11 cellular contexts compared by ENCODE assay signal in the genomic region with DNA sequence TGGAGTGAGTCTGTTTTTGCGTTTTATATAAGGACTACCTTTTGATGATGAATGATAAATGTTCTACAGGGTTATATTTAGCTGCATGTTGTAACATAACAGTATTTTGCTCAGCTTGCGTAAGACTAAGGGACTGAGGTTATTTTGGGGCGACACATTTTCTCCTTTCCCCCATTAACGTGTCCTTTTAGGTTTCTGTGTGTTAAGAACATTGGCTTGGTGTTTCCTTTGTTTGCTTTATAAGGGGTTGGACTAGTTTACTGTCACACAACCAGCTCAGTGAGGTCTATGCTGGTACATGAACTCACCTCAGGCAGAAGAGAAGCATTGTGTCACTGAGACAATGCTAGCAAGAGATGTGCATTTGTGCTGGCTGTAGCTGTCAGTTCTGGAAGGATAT.
DNase-seq lines count a peak whose midpoint lies in the region; ATAC-seq, FAIRE-seq and TF ChIP-seq lines count a peak whose summit lies in the region.
"Had no signal": no experiment of that assay in that cellular context is flagged by ENCODE, and none has a peak within 500 bp of the region (broad histone marks: within the 10 kb centered on the region; RNA-seq: fewer than 3 reads in every experiment).

No MANE protein-coding gene starts in this region.

- ATAC-seq in activated CD8-positive, alpha-beta T cell treated with anti-CD3 and anti-CD28 coated beads for 36 hours: peak; percentile 75
- ATAC-seq in naive thymus-derived CD4-positive, alpha-beta T cell: peak; percentile 73
- no peak for ATAC-seq in HG03108 (IDR thresholded peaks at IDR 0.05; ENCODE audit: unreplicated experiment)
- ATAC-seq in left lung: no peak
- ATAC-seq: Panc1 had no signal

- H3K4me3 ChIP-seq in naive thymus-derived CD4-positive, alpha-beta T cell (ENCODE audit: low read length): no peak overlapping the region
- no peak overlapping the region for H3K4me3 ChIP-seq in left lung

- H3K9me3 Mint-ChIP-seq in activated CD8-positive, alpha-beta T cell treated with anti-CD3 and anti-CD28 coated beads for 36 hours: peaks cover 10% of the 10 kb centered on the region
- H3K9me3 Mint-ChIP-seq in naive thymus-derived CD4-positive, alpha-beta T cell: peaks cover 0 to 10% (median 0%) of the 10 kb centered on the region in 11 donors

- no peak for TF ChIP-seq CTCF in activated CD8-positive, alpha-beta T cell treated with anti-CD3 and anti-CD28 coated beads for 36 hours (IDR thresholded peaks at IDR 0.05)
- TF ChIP-seq CTCF in GM10248 (IDR thresholded peaks at IDR 0.05; ENCODE audit: control extremely low read depth, extremely low read depth, low read depth, missing control alignments) (no peak), left lung (IDR thresholded peaks at IDR 0.05) (no peak)

- H3K4me1 ChIP-seq in naive thymus-derived CD4-positive, alpha-beta T cell (ENCODE audit: control insufficient read depth in 2 of 2, insufficient read depth in 2 of 2, low read length in 2 of 2): peaks cover 46 to 59% of the 10 kb centered on the region in 2 donors
- H3K4me1 ChIP-seq in left lung: peaks cover 3 to 10% of the 10 kb centered on the region in 2 donors

- no peaks in the 10 kb centered on the region for H3K27me3 ChIP-seq in naive thymus-derived CD4-positive, alpha-beta T cell (ENCODE audit: control insufficient read depth in 2 of 2, insufficient read depth in 2 of 2, low read length in 2 of 2)
- H3K27me3 ChIP-seq in left lung: no peaks in the 10 kb centered on the region

- CTCF ChIA-PET in activated CD8-positive, alpha-beta T cell treated with anti-CD3 and anti-CD28 coated beads for 36 hours (lab: Charles Lee): interaction anchor here (0.7 to 5.1 kb wide), 7 partner anchors 9 to 58 kb away, joined by 3 to 29 read pairs (median 4); no protein-coding TSS in a partner anchor
- CTCF ChIA-PET in naive thymus-derived CD4-positive, alpha-beta T cell (lab: Charles Lee): interaction anchor here (1.1 to 1.8 kb wide), 2 partner anchors 9 to 18 kb away, joined by 5 to 7 read pairs; no protein-coding TSS in a partner anchor
- CTCF ChIA-PET in GM10248 (lab: Yijun Ruan, JAX): interaction anchor here (1.2 to 2.2 kb wide), 3 partner anchors 8 to 12 kb away, joined by 3 to 11 read pairs (median 8); no protein-coding TSS in a partner anchor

- no peaks in the 10 kb centered on the region for H3K27me3 Mint-ChIP-seq in activated CD8-positive, alpha-beta T cell treated with anti-CD3 and anti-CD28 coated beads for 36 hours
- no peaks in the 10 kb centered on the region for H3K27me3 Mint-ChIP-seq in naive thymus-derived CD4-positive, alpha-beta T cell

- POLR2A ChIA-PET in activated CD8-positive, alpha-beta T cell treated with anti-CD3 and anti-CD28 coated beads for 36 hours (lab: Charles Lee): interaction anchor here (0.9 to 2.0 kb wide), 5 partner anchors 9 to 44 kb away, joined by 3 to 8 read pairs (median 4); no protein-coding TSS in a partner anchor
- POLR2A ChIA-PET in naive thymus-derived CD4-positive, alpha-beta T cell (lab: Charles Lee): interaction anchor here (0.6 to 4.6 kb wide), 15 partner anchors 8 to 149 kb away, joined by 3 to 27 read pairs (median 5); a partner anchor contains a TSS
- POLR2A ChIA-PET in GM10248 (lab: Yijun Ruan, JAX): interaction anchor here (0.8 kb wide), 1 partner anchor 10 kb away, joined by 3 read pairs; no protein-coding TSS in a partner anchor

- peaks cover 0 to 9% (median 0%) of the 10 kb centered on the region in 3 experiments for H3K36me3 ChIP-seq in naive thymus-derived CD4-positive, alpha-beta T cell (ENCODE audit: control insufficient read depth in 2 of 3, insufficient read depth in 3 of 3, low read length in 3 of 3)
- H3K36me3 ChIP-seq in left lung: no peaks in the 10 kb centered on the region

- intact Hi-C loops in activated CD8-positive, alpha-beta T cell treated with anti-CD3 and anti-CD28 coated beads for 36 hours (cut with micrococcal nuclease): no loop called here
- intact Hi-C loops in naive thymus-derived CD4-positive, alpha-beta T cell (cut with micrococcal nuclease): loop anchor here (1.0 kb wide), 1 partner anchor 9 kb away; no protein-coding TSS in a partner anchor
- intact Hi-C loops in left lung (cut with DNase I): no loop called here

- no peaks in the 10 kb centered on the region for H3K9me3 ChIP-seq in naive thymus-derived CD4-positive, alpha-beta T cell (ENCODE audit: control insufficient read depth in 2 of 3, low read length in 3 of 3)
- H3K9me3 ChIP-seq in left lung: no peaks in the 10 kb centered on the region

- H3K27ac Mint-ChIP-seq in activated CD8-positive, alpha-beta T cell treated with anti-CD3 and anti-CD28 coated beads for 36 hours: peak overlapping the region; percentile 80
- peak overlapping the region; percentile 16 to 92 (median 82) for H3K27ac Mint-ChIP-seq in naive thymus-derived CD4-positive, alpha-beta T cell

- peak; percentile 55 to 77 for DNase-seq in AML-193 (lab: John Stamatoyannopoulos, UW)
- DNase-seq in GM19239 (ENCODE audit: insufficient read length, low spot score): no peak
- no peak for DNase-seq in activated CD8-positive, alpha-beta T cell treated with anti-CD3 and anti-CD28 coated beads for 36 hours
- peak in 2 of 9 donors; percentile 45 to 51 for DNase-seq in naive thymus-derived CD4-positive, alpha-beta T cell
- DNase-seq in NK-92 (lab: John Stamatoyannopoulos, UW; ENCODE audit: unreplicated experiment): no peak
- DNase-seq in GM10248 (ENCODE audit: extremely low spot score): no peak
- no peak for DNase-seq in left lung
- DNase-seq: central memory CD4-positive, alpha-beta T cell; H7 had no signal

- peak overlapping the region; percentile 18 for H3K4me3 Mint-ChIP-seq in activated CD8-positive, alpha-beta T cell treated with anti-CD3 and anti-CD28 coated beads for 36 hours
- H3K4me3 Mint-ChIP-seq in naive thymus-derived CD4-positive, alpha-beta T cell: peak overlapping the region in 9 of 10 donors; percentile 0 to 72 (median 54)

- H3K36me3 Mint-ChIP-seq in activated CD8-positive, alpha-beta T cell treated with anti-CD3 and anti-CD28 coated beads for 36 hours (ENCODE audit: low read depth): peaks cover 29% of the 10 kb centered on the region
- peaks cover 7 to 66% (median 46%) of the 10 kb centered on the region in 5 donors for H3K36me3 Mint-ChIP-seq in naive thymus-derived CD4-positive, alpha-beta T cell

- H3K27ac ChIP-seq in naive thymus-derived CD4-positive, alpha-beta T cell (ENCODE audit: low read depth, low read length): peak overlapping the region; percentile 44
- H3K27ac ChIP-seq in left lung: peak overlapping the region in 1 of 2 donors; percentile 14

- peak; percentile 74 for FAIRE-seq in GM19239 (lab: Jason Lieb, UNC)

- peaks cover 66% of the 10 kb centered on the region for H3K4me1 Mint-ChIP-seq in activated CD8-positive, alpha-beta T cell treated with anti-CD3 and anti-CD28 coated beads for 36 hours (ENCODE audit: low read depth)
- peaks cover 55 to 91% (median 81%) of the 10 kb centered on the region in 7 donors for H3K4me1 Mint-ChIP-seq in naive thymus-derived CD4-positive, alpha-beta T cell

Comparison
In these comparisons a context has a peak if more than half of its experiments do, and no peak if none do; other contexts are left out.
1. DNase-seq: peak in AML-193 (2 of 2); none in GM19239 (single experiment), activated CD8-positive, alpha-beta T cell treated with anti-CD3 and anti-CD28 coated beads for 36 hours (single experiment), NK-92 (single experiment), GM10248 (single experiment) and left lung (0 of 2).
2. ATAC-seq: peak in activated CD8-positive, alpha-beta T cell treated with anti-CD3 and anti-CD28 coated beads for 36 hours (single experiment) and naive thymus-derived CD4-positive, alpha-beta T cell (single experiment); none in HG03108 (single experiment) and left lung (single experiment).
3. intact Hi-C loops: an anchor here in naive thymus-derived CD4-positive, alpha-beta T cell (1.0 kb wide); none called in activated CD8-positive, alpha-beta T cell treated with anti-CD3 and anti-CD28 coated beads for 36 hours and left lung.